ENCODE assay signal across 19 cellular contexts in genomic region chr15:59548501-59549230, GRCh38.
DNase-seq lines count a peak whose midpoint lies in the region; ATAC-seq and TF ChIP-seq lines count a peak whose summit lies in the region.
"Had no signal": no experiment of that assay in that cellular context is flagged by ENCODE, and none has a peak within 500 bp of the region (broad histone marks: within the 10 kb centered on the region; RNA-seq: fewer than 3 reads in every experiment).

No MANE protein-coding gene starts in this region.

- intact Hi-C loops in sigmoid colon (cut with DNase I) = no loop called here

- H3K27ac ChIP-seq in HUES64 (ENCODE audit: low read depth, low read length) = peak overlapping the region; percentile 52; the same call in 1 of the 2 replicates
- no peak overlapping the region for H3K27ac ChIP-seq in iPS-20b (ENCODE audit: low read length)
- no peak overlapping the region for H3K27ac ChIP-seq in sigmoid colon
- H3K27ac ChIP-seq: 22Rv1, KMS-11, PC-9, SJSA1 had no signal

- no peak overlapping the region for H3K9ac ChIP-seq in HUES64 (ENCODE audit: low read depth, low read length)
- no peak overlapping the region for H3K9ac ChIP-seq in iPS-20b (ENCODE audit: low read depth, low read length)
- H3K9ac ChIP-seq: KMS-11 had no signal

- 61% methylated on average over 9 of the region's 9 CpGs for WGBS in HUES64
- 45 to 65% methylated on average over 9 of the region's 9 CpGs for WGBS in sigmoid colon, 2 donors

- H3K9me3 ChIP-seq in HUES64 (ENCODE audit: insufficient read depth, low read depth, low read length) (peaks cover 11% of the 10 kb centered on the region), iPS-20b (ENCODE audit: insufficient read depth, low read depth, low read length) (0 out of 2 replicates have a peak, but pooled peaks cover 5% of the 10 kb centered on the region), sigmoid colon (no peaks in the 10 kb centered on the region)
- H3K9me3 ChIP-seq: BE2C, SJSA1 had no signal

- ATAC-seq in HG03095 (IDR thresholded peaks at IDR 0.05; ENCODE audit: unreplicated experiment) = no peak
- ATAC-seq: HCT116 had no signal

- peak; percentile 12 for DNase-seq in NCI-H146 (lab: John Stamatoyannopoulos, UW)
- DNase-seq in NCI-H146 treated with DMSO at 0.1 percent for 48 hours (lab: John Stamatoyannopoulos, UW; ENCODE audit: unreplicated experiment) = no peak
- peak; percentile 13 for DNase-seq in sigmoid colon
- DNase-seq in NCI-H510A (lab: John Stamatoyannopoulos, UW) = no peak
- DNase-seq in T-helper 1 cell = no peak
- DNase-seq: BE2C; CD4-positive, alpha-beta memory T cell; DND-41; NCI-H1436; NCI-H2081; NCI-H524; PC-9 had no signal

- H3K4me1 ChIP-seq in HUES64 (ENCODE audit: insufficient read depth, low read length) (peaks cover 9% of the 10 kb centered on the region; the same call in 1 of the 2 replicates), iPS-20b (ENCODE audit: insufficient read depth, low read length) (peaks cover 27% of the 10 kb centered on the region; the same call in 1 of the 2 replicates), sigmoid colon (no peaks in the 10 kb centered on the region)
- H3K4me1 ChIP-seq: BE2C had no signal

- H3K4me3 ChIP-seq in HUES64 (ENCODE audit: low read length) (no peak overlapping the region), iPS-20b (ENCODE audit: low read length) (peak overlapping the region; percentile 23; the same call in 1 of the 2 replicates), sigmoid colon (no peak overlapping the region)
- H3K4me3 ChIP-seq: PC-9, SJSA1 had no signal

- TF ChIP-seq EP300 in sigmoid colon (IDR thresholded peaks at IDR 0.05) = no peak

- no peak for TF ChIP-seq POLR2A in sigmoid colon (IDR thresholded peaks at IDR 0.05)

- no peaks in the 10 kb centered on the region for H3K36me3 ChIP-seq in HUES64 (ENCODE audit: insufficient read depth, low read length)
- H3K36me3 ChIP-seq in iPS-20b (ENCODE audit: insufficient read depth, low read depth, low read length) = no peaks in the 10 kb centered on the region
- no peaks in the 10 kb centered on the region for H3K36me3 ChIP-seq in sigmoid colon
- H3K36me3 ChIP-seq: BE2C, SJSA1 had no signal

- TF ChIP-seq CTCF in sigmoid colon (IDR thresholded peaks at IDR 0.05) = no peak

- H3K27me3 ChIP-seq in HUES64 (ENCODE audit: insufficient read depth, low read length) (peaks cover 60% of the 10 kb centered on the region), iPS-20b (ENCODE audit: insufficient read depth, low read length) (peaks cover 81% of the 10 kb centered on the region), sigmoid colon (no peaks in the 10 kb centered on the region)
- H3K27me3 ChIP-seq: SJSA1 had no signal

Comparison
In these comparisons a context has a peak if more than half of its experiments do, and no peak if none do; other contexts are left out.
1. DNase-seq: peak in NCI-H146 (single experiment) and sigmoid colon (single experiment); none in NCI-H146 treated with DMSO at 0.1 percent for 48 hours (single experiment), NCI-H510A (single experiment) and T-helper 1 cell (0 of 5).